ENCODE assay signal across 36 cellular contexts in the genomic region with DNA sequence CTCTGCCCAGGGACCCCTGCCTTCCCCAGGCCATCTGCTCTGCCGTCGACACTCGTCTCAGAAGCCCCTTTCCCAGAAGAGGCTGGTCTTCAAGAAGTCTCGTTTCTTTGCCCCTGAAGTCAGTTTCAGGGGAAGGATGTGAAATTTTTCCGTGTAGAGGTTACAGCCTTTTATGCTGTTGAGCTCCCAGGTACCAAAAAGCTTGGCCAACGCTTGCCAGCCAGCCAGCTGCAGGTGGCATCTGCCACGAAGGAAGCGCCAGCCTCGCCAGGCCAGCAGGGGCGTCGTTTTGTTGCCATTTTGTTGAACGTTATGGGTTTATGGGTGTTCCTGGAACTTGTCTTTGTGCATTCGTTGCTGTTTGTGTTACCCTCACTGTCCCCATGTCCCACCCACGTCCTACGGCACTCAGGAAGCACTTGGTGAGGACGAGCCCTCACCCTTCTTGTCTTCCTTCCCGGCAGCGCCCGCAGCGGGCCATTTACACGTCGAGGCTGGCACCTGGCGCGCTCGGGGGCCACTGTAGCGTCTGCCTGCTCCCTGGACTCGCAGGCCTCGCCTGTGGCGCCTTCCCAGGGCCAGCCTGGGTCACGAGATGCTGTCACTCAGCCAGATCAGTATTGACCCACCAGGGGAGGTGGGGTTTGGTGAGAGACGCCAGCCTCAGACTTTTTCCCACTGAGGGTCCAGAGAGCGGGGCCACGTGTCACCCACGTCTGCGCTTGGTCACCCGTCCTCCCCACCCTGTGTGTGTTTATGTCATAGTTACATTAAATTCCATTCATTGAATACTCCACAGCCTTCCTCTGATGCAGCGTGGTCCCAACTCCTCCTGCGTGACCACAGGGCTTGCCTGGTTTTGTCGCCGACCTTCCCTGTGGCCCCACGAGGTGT. TPM values are rescaled to one million over a fixed set of nuclear protein-coding genes. Genes with fewer than 3 reads are reported as not detected.
DNase-seq lines count a peak whose midpoint lies in the region; ATAC-seq and TF ChIP-seq lines count a peak whose summit lies in the region.
"Had no signal": no experiment of that assay in that cellular context is flagged by ENCODE, and none has a peak within 500 bp of the region (broad histone marks: within the 10 kb centered on the region; RNA-seq: fewer than 3 reads in every experiment).

No MANE protein-coding gene starts in this region.

- peaks cover 49 to 75% (median 69%) of the 10 kb centered on the region in 11 experiments for H3K36me3 ChIP-seq in BLaER1 treated with 17β-estradiol and CSF1 and Interleukin-3, amounts not matched to agents 10 nM and 100 nM

- H3K9ac ChIP-seq in BLaER1 treated with 17β-estradiol and CSF1 and Interleukin-3, amounts not matched to agents 10 nM and 100 nM: peak overlapping the region in 1 of 11 experiments; percentile 62; a peak in 1 of 22 replicates
- H3K9ac ChIP-seq: parathyroid adenoma had no signal

- no peaks in the 10 kb centered on the region for H3K27me3 ChIP-seq in BLaER1 treated with 17β-estradiol and CSF1 and Interleukin-3, amounts not matched to agents 10 nM and 100 nM
- H3K27me3 ChIP-seq: adrenal gland, esophagus squamous epithelium had no signal

- POLR2A ChIA-PET in activated CD4-positive, alpha-beta memory T cell treated with anti-CD3 and anti-CD28 coated beads for 36 hours (lab: Charles Lee): no interaction called here
- POLR2A ChIA-PET in activated CD4-positive, alpha-beta memory T cell treated with anti-CD3 and anti-CD28 coated beads, Interleukin-2, amount 10 ng/mL, durations not matched to agents 7 days and 5 days (lab: Charles Lee): no interaction called here

- no peaks in the 10 kb centered on the region for H3K9me3 Mint-ChIP-seq in activated CD4-positive, alpha-beta memory T cell treated with anti-CD3 and anti-CD28 coated beads for 36 hours
- no peaks in the 10 kb centered on the region for H3K9me3 Mint-ChIP-seq in activated CD4-positive, alpha-beta memory T cell treated with anti-CD3 and anti-CD28 coated beads, Interleukin-2, amount 10 ng/mL, durations not matched to agents 7 days and 5 days
- no peaks in the 10 kb centered on the region for H3K9me3 Mint-ChIP-seq in activated naive CD8-positive, alpha-beta T cell treated with anti-CD3 and anti-CD28 coated beads, Interleukin-2, amount 50 U/mL, for 24 hours
- peaks cover 4% of the 10 kb centered on the region for H3K9me3 Mint-ChIP-seq in neural crest cell
- H3K9me3 Mint-ChIP-seq: activated T-helper 2 cell treated with anti-CD3 and anti-CD28 coated beads, Interferon-gamma antibody, Interleukin-2, Interleukin-4, amounts not matched to agents 10 μg/mL and 5 μg/mL and 100 μg/mL, durations not matched to agents 14 hours and 24 hours and 36 hours; CD4-positive, alpha-beta T cell; central memory CD8-positive, alpha-beta T cell; H9; natural killer cell; T-helper 2 cell treated with Interferon-gamma antibody and Interleukin-4, amounts not matched to agents 5 μg/mL and 100 μg/mL, for 36 hours had no signal

- H3K4me3 Mint-ChIP-seq in activated CD4-positive, alpha-beta memory T cell treated with anti-CD3 and anti-CD28 coated beads for 36 hours: no peak overlapping the region
- H3K4me3 Mint-ChIP-seq in activated CD4-positive, alpha-beta memory T cell treated with anti-CD3 and anti-CD28 coated beads, Interleukin-2, amount 10 ng/mL, durations not matched to agents 7 days and 5 days: no peak overlapping the region
- no peak overlapping the region for H3K4me3 Mint-ChIP-seq in activated naive CD8-positive, alpha-beta T cell treated with anti-CD3 and anti-CD28 coated beads, Interleukin-2, amount 50 U/mL, for 24 hours
- H3K4me3 Mint-ChIP-seq in neural crest cell: no peak overlapping the region
- H3K4me3 Mint-ChIP-seq: CD4-positive, alpha-beta T cell; central memory CD8-positive, alpha-beta T cell; endodermal cell; H9; natural killer cell; stimulated activated naive CD8-positive, alpha-beta T cell treated with anti-CD3 and anti-CD28 coated beads, Interleukin-15, Interleukin-2, amounts not matched to agents 100 ng/mL and 50 ng/mL, for 24 hours; T-helper 2 cell treated with Interferon-gamma antibody and Interleukin-4, amounts not matched to agents 5 μg/mL and 100 μg/mL, for 36 hours had no signal

- intact Hi-C loops in activated CD4-positive, alpha-beta memory T cell treated with anti-CD3 and anti-CD28 coated beads for 36 hours (cut with micrococcal nuclease): no loop called here

- TF ChIP-seq CTCF in neural crest cell (conservative IDR thresholded peaks at IDR 0.05): no peak

- ATAC-seq in activated naive CD8-positive, alpha-beta T cell treated with anti-CD3 and anti-CD28 coated beads, Interleukin-2, amount 50 U/mL, for 24 hours: no peak
- no peak for ATAC-seq in GM21423 (IDR thresholded peaks at IDR 0.05; ENCODE audit: unreplicated experiment)
- ATAC-seq: PC-3, Right ventricle myocardium inferior had no signal

- no peaks in the 10 kb centered on the region; a peak in 1 of 22 replicates for H3K9me3 ChIP-seq in BLaER1 treated with 17β-estradiol and CSF1 and Interleukin-3, amounts not matched to agents 10 nM and 100 nM (replicated peaks in 1 of 11)
- H3K9me3 ChIP-seq: adrenal gland, esophagus squamous epithelium, thoracic aorta had no signal

- peaks cover 0 to 37% (median 9%) of the 10 kb centered on the region in 11 experiments; a peak in 11 of 22 replicates for H4K20me1 ChIP-seq in BLaER1 treated with 17β-estradiol and CSF1 and Interleukin-3, amounts not matched to agents 10 nM and 100 nM

- peak overlapping the region in 7 of 11 experiments; percentile 45 to 68 (median 57); a peak in 8 of 22 replicates for H3K27ac ChIP-seq in BLaER1 treated with 17β-estradiol and CSF1 and Interleukin-3, amounts not matched to agents 10 nM and 100 nM
- H3K27ac ChIP-seq: adrenal gland, esophagus squamous epithelium, parathyroid adenoma, thoracic aorta had no signal

- peaks cover 28% of the 10 kb centered on the region for H3K36me3 Mint-ChIP-seq in activated CD4-positive, alpha-beta memory T cell treated with anti-CD3 and anti-CD28 coated beads for 36 hours
- H3K36me3 Mint-ChIP-seq in activated CD4-positive, alpha-beta memory T cell treated with anti-CD3 and anti-CD28 coated beads, Interleukin-2, amount 10 ng/mL, durations not matched to agents 7 days and 5 days (ENCODE audit: low read depth): peaks cover 60% of the 10 kb centered on the region
- H3K36me3 Mint-ChIP-seq in activated naive CD8-positive, alpha-beta T cell treated with anti-CD3 and anti-CD28 coated beads, Interleukin-2, amount 50 U/mL, for 24 hours (ENCODE audit: low read depth): peaks cover 33% of the 10 kb centered on the region
- peaks cover 14% of the 10 kb centered on the region for H3K36me3 Mint-ChIP-seq in neural crest cell (ENCODE audit: low read depth)

- H3K4me3 ChIP-seq in BLaER1 treated with 17β-estradiol and CSF1 and Interleukin-3, amounts not matched to agents 10 nM and 100 nM: no peak overlapping the region
- H3K4me3 ChIP-seq: adrenal gland, esophagus squamous epithelium, thoracic aorta had no signal

- DNase-seq in activated CD4-positive, alpha-beta memory T cell treated with anti-CD3 and anti-CD28 coated beads for 36 hours: peak; percentile 5
- no peak for DNase-seq in activated CD4-positive, alpha-beta memory T cell treated with anti-CD3 and anti-CD28 coated beads, Interleukin-2, amount 10 ng/mL, durations not matched to agents 7 days and 5 days
- DNase-seq in activated naive CD8-positive, alpha-beta T cell treated with anti-CD3 and anti-CD28 coated beads, Interleukin-2, amount 50 U/mL, for 24 hours: no peak
- DNase-seq in neural crest cell (ENCODE audit: low read depth, low spot score) (no peak), NCI-H1694 treated with DMSO at 0.1 percent for 48 hours (lab: John Stamatoyannopoulos, UW) (no peak), cerebellum (ENCODE audit: low spot score) (no peak)
- DNase-seq: 8988T; activated CD4-positive, alpha-beta T cell treated with anti-CD3 and anti-CD28 coated beads, Interleukin-2, amount 50 U/mL, for 48 hours; activated CD4-positive, CD25-positive, alpha-beta regulatory T cell treated with anti-CD3 and anti-CD28 coated beads, Interleukin-2, amount 50 U/mL, for 72 hours; dermis blood vessel endothelial cell; DMS 273 treated with DMSO at 0.1 percent for 48 hours; endodermal cell; esophagus squamous epithelium; foreskin melanocyte; H9; KG1; kidney; MM.1S; natural killer cell; NCI-H2081; NCI-H524 treated with DMSO at 0.1 percent for 48 hours; PC-3; retina; small intestine; stimulated activated CD4-positive, alpha-beta T cell treated with anti-CD3 and anti-CD28 coated beads, Interleukin-1b, Interleukin-23, amount 100 ng/mL, for 48 hours had no signal

- H3K27ac Mint-ChIP-seq in activated CD4-positive, alpha-beta memory T cell treated with anti-CD3 and anti-CD28 coated beads for 36 hours: no peak overlapping the region
- no peak overlapping the region for H3K27ac Mint-ChIP-seq in activated CD4-positive, alpha-beta memory T cell treated with anti-CD3 and anti-CD28 coated beads, Interleukin-2, amount 10 ng/mL, durations not matched to agents 7 days and 5 days
- peak overlapping the region; percentile 38 for H3K27ac Mint-ChIP-seq in activated naive CD8-positive, alpha-beta T cell treated with anti-CD3 and anti-CD28 coated beads, Interleukin-2, amount 50 U/mL, for 24 hours
- H3K27ac Mint-ChIP-seq in neural crest cell (ENCODE audit: unreplicated experiment): peak overlapping the region; percentile 12
- H3K27ac Mint-ChIP-seq: activated T-helper 2 cell treated with anti-CD3 and anti-CD28 coated beads, Interferon-gamma antibody, Interleukin-2, Interleukin-4, amounts not matched to agents 10 μg/mL and 5 μg/mL and 100 μg/mL, durations not matched to agents 14 hours and 24 hours and 36 hours; endodermal cell; stimulated activated naive CD8-positive, alpha-beta T cell treated with anti-CD3 and anti-CD28 coated beads, Interleukin-15, Interleukin-2, amounts not matched to agents 100 ng/mL and 50 ng/mL, for 24 hours had no signal

- H3K4me1 Mint-ChIP-seq in activated CD4-positive, alpha-beta memory T cell treated with anti-CD3 and anti-CD28 coated beads for 36 hours (ENCODE audit: low read depth): peaks cover 13% of the 10 kb centered on the region
- H3K4me1 Mint-ChIP-seq in activated CD4-positive, alpha-beta memory T cell treated with anti-CD3 and anti-CD28 coated beads, Interleukin-2, amount 10 ng/mL, durations not matched to agents 7 days and 5 days: peaks cover 15% of the 10 kb centered on the region
- peaks cover 37% of the 10 kb centered on the region for H3K4me1 Mint-ChIP-seq in activated naive CD8-positive, alpha-beta T cell treated with anti-CD3 and anti-CD28 coated beads, Interleukin-2, amount 50 U/mL, for 24 hours
- H3K4me1 Mint-ChIP-seq in neural crest cell: no peaks in the 10 kb centered on the region
- H3K4me1 Mint-ChIP-seq: H9 had no signal

- no peaks in the 10 kb centered on the region for H3K27me3 Mint-ChIP-seq in activated CD4-positive, alpha-beta memory T cell treated with anti-CD3 and anti-CD28 coated beads for 36 hours
- no peaks in the 10 kb centered on the region for H3K27me3 Mint-ChIP-seq in activated CD4-positive, alpha-beta memory T cell treated with anti-CD3 and anti-CD28 coated beads, Interleukin-2, amount 10 ng/mL, durations not matched to agents 7 days and 5 days
- no peaks in the 10 kb centered on the region for H3K27me3 Mint-ChIP-seq in activated naive CD8-positive, alpha-beta T cell treated with anti-CD3 and anti-CD28 coated beads, Interleukin-2, amount 50 U/mL, for 24 hours
- no peaks in the 10 kb centered on the region for H3K27me3 Mint-ChIP-seq in neural crest cell (ENCODE audit: low read depth)
- H3K27me3 Mint-ChIP-seq: CD4-positive, alpha-beta T cell; central memory CD8-positive, alpha-beta T cell; stimulated activated naive CD8-positive, alpha-beta T cell treated with anti-CD3 and anti-CD28 coated beads, Interleukin-15, Interleukin-2, amounts not matched to agents 100 ng/mL and 50 ng/mL, for 24 hours had no signal

- peaks cover 34 to 71% (median 46%) of the 10 kb centered on the region in 10 experiments for H3K4me1 ChIP-seq in BLaER1 treated with 17β-estradiol and CSF1 and Interleukin-3, amounts not matched to agents 10 nM and 100 nM
- H3K4me1 ChIP-seq: adrenal gland, esophagus squamous epithelium, parathyroid adenoma had no signal

- peak overlapping the region in 2 of 11 experiments; percentile 57 to 60; a peak in 2 of 22 replicates for H3K4me2 ChIP-seq in BLaER1 treated with 17β-estradiol and CSF1 and Interleukin-3, amounts not matched to agents 10 nM and 100 nM

- CTCF ChIA-PET in activated CD4-positive, alpha-beta memory T cell treated with anti-CD3 and anti-CD28 coated beads for 36 hours (lab: Charles Lee): interaction anchor here (1.2 kb wide), 1 partner anchor 13 kb away, joined by 3 read pairs; no protein-coding TSS in a partner anchor
- CTCF ChIA-PET in activated CD4-positive, alpha-beta memory T cell treated with anti-CD3 and anti-CD28 coated beads, Interleukin-2, amount 10 ng/mL, durations not matched to agents 7 days and 5 days (lab: Charles Lee): no interaction called here

RNA-seq across cellular contexts. Expression of gene AP1M1, which starts 37.1 kb away (rescaled TPM):
- 100 to 1,000 TPM; 100 to 113 TPM for total RNA-seq in activated CD4-positive, alpha-beta memory T cell treated with anti-CD3 and anti-CD28 coated beads for 36 hours
- total RNA-seq in activated CD4-positive, alpha-beta memory T cell treated with anti-CD3 and anti-CD28 coated beads, Interleukin-2, amount 10 ng/mL, durations not matched to agents 7 days and 5 days: 100 to 1,000 TPM; 131 to 151 TPM
- 97.6 and 104 TPM in 2 replicates for total RNA-seq in neural crest cell
- total RNA-seq in cerebellum: 29.9 TPM

RNA-seq across cellular contexts. Expression of gene FAM32A, which starts 49.6 kb away (rescaled TPM):
- total RNA-seq in activated CD4-positive, alpha-beta memory T cell treated with anti-CD3 and anti-CD28 coated beads for 36 hours: 10 to 100 TPM; 43.8 to 44.3 TPM
- total RNA-seq in activated CD4-positive, alpha-beta memory T cell treated with anti-CD3 and anti-CD28 coated beads, Interleukin-2, amount 10 ng/mL, durations not matched to agents 7 days and 5 days: 10 to 100 TPM; 66.0 to 70.8 TPM
- 84.4 and 85.9 TPM in 2 replicates for total RNA-seq in neural crest cell
- 70.4 TPM for total RNA-seq in cerebellum

Comparison
In these comparisons a context has a peak if more than half of its experiments do, and no peak if none do; other contexts are left out.
1. H3K27ac Mint-ChIP-seq: peak in activated naive CD8-positive, alpha-beta T cell treated with anti-CD3 and anti-CD28 coated beads, Interleukin-2, amount 50 U/mL, for 24 hours (single experiment) and neural crest cell (single experiment); none in activated CD4-positive, alpha-beta memory T cell treated with anti-CD3 and anti-CD28 coated beads for 36 hours (single experiment) and activated CD4-positive, alpha-beta memory T cell treated with anti-CD3 and anti-CD28 coated beads, Interleukin-2, amount 10 ng/mL, durations not matched to agents 7 days and 5 days (single experiment).